1 cellular context compared by ENCODE assay signal in the genomic region with DNA sequence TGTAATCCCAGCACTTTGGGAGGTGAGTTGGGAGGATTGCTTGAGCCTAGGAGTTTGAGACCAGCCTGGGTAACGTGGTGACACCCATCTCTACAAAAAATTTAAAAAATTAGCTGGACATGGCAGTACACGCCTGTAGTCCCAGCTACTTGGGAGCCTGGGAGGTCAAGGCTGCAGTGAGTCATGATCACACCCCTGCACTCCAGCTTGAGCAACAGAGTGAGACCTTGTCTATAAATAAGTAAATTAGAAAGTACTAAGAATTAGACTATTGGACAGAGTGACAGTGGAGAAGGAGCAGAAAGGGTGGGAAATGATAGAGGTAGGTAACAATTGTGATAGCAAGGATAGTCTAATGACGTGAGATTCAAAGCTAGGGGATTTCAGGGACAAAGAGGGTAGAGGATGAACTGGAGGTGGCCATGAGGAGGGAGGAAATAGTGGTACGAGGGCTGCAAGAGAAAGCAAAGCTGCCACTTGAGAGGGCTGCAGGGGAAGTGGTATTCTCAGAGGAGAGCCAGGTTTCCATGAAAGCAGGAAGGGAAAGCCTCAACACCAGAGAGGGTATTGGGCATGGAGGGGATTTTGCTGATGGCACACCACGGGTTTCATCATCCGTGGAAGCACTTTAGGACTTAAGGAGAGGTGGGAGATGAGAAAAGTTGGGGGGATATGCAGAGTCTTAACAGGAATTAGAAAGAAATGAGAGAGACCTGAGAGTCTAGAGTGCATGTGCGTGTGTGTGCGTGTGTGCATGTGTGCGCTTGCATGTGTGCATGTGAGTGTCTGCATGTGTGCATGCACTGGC.
TF ChIP-seq lines count a peak whose summit lies in the region.

No MANE protein-coding gene starts in this region.

TF ChIP-seq in GM12878, 131 proteins besides CTCF, POLR2A, EP300 and RAD21 (continued from another document):
- TF ChIP-seq, protein P1, sequence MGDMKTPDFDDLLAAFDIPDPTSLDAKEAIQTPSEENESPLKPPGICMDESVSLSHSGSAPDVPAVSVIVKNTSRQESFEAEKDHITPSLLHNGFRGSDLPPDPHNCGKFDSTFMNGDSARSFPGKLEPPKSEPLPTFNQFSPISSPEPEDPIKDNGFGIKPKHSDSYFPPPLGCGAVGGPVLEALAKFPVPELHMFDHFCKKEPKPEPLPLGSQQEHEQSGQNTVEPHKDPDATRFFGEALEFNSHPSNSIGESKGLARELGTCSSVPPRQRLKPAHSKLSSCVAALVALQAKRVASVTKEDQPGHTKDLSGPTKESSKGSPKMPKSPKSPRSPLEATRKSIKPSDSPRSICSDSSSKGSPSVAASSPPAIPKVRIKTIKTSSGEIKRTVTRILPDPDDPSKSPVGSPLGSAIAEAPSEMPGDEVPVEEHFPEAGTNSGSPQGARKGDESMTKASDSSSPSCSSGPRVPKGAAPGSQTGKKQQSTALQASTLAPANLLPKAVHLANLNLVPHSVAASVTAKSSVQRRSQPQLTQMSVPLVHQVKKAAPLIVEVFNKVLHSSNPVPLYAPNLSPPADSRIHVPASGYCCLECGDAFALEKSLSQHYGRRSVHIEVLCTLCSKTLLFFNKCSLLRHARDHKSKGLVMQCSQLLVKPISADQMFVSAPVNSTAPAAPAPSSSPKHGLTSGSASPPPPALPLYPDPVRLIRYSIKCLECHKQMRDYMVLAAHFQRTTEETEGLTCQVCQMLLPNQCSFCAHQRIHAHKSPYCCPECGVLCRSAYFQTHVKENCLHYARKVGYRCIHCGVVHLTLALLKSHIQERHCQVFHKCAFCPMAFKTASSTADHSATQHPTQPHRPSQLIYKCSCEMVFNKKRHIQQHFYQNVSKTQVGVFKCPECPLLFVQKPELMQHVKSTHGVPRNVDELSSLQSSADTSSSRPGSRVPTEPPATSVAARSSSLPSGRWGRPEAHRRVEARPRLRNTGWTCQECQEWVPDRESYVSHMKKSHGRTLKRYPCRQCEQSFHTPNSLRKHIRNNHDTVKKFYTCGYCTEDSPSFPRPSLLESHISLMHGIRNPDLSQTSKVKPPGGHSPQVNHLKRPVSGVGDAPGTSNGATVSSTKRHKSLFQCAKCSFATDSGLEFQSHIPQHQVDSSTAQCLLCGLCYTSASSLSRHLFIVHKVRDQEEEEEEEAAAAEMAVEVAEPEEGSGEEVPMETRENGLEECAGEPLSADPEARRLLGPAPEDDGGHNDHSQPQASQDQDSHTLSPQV (IDR thresholded peaks at IDR 0.05): no peak
